Comparison of ENCODE assay signal across 10 cellular contexts in genomic region chr6:108348655-108349349, GRCh38. TPM values are rescaled to one million over a fixed set of nuclear protein-coding genes. Genes with fewer than 3 reads are reported as not detected.
DNase-seq lines count a peak whose midpoint lies in the region; ATAC-seq lines count a peak whose summit lies in the region.
"Had no signal": no experiment of that assay in that cellular context is flagged by ENCODE, and none has a peak within 500 bp of the region (broad histone marks: within the 10 kb centered on the region; RNA-seq: fewer than 3 reads in every experiment).

No MANE protein-coding gene starts in this region.

- intact Hi-C loops in head of caudate nucleus (cut with DNase I) (no loop called here), left colon (cut with DNase I, micrococcal nuclease) (no loop called here)

- H3K4me3 ChIP-seq in SJCRH30 (no peak overlapping the region), neuronal stem cell (ENCODE audit: low read length in 2 of 2) (no peak overlapping the region)

- H2BK12ac ChIP-seq in neuronal stem cell (ENCODE audit: low read length) = no peak overlapping the region

- peak overlapping the region; percentile 54 for H3K27ac Mint-ChIP-seq in activated T-helper 17 cell treated with anti-CD3 and anti-CD28 coated beads, Interleukin-2, amount 50 U/mL, for 72 hours

- no peak overlapping the region for H2BK120ac ChIP-seq in neuronal stem cell (ENCODE audit: low read depth, low read length)

- H3K14ac ChIP-seq in neuronal stem cell (ENCODE audit: low read length) = no peak overlapping the region

- H4K91ac ChIP-seq in neuronal stem cell (ENCODE audit: low read depth, low read length, poor library complexity) = no peak overlapping the region

- ATAC-seq in GM18517 (IDR thresholded peaks at IDR 0.05; ENCODE audit: unreplicated experiment) = peak; percentile 96
- ATAC-seq in GM21360 (IDR thresholded peaks at IDR 0.05; ENCODE audit: unreplicated experiment) = peak; percentile 90
- peak; percentile 78 for ATAC-seq in HG03103 (IDR thresholded peaks at IDR 0.05; ENCODE audit: low read depth, unreplicated experiment)
- ATAC-seq in activated T-helper 17 cell treated with anti-CD3 and anti-CD28 coated beads, Interleukin-2, amount 50 U/mL, for 72 hours (replicated peaks) = peak; percentile 88
- no peak for ATAC-seq in left colon

- no peaks in the 10 kb centered on the region for H3K79me1 ChIP-seq in neuronal stem cell (ENCODE audit: low read depth, low read length)

- no peak overlapping the region for H3K4me2 ChIP-seq in neuronal stem cell (ENCODE audit: insufficient read depth, low read length, poor library complexity, severe bottlenecking)

- no peak overlapping the region for H3K4ac ChIP-seq in neuronal stem cell (ENCODE audit: low read length)

- H2AK5ac ChIP-seq in neuronal stem cell (ENCODE audit: low read depth, low read length) = no peak overlapping the region

- H3K4me1 ChIP-seq in SJCRH30 (no peaks in the 10 kb centered on the region), neuronal stem cell (ENCODE audit: control insufficient read depth in 2 of 2, insufficient read depth in 1 of 2, low read depth in 1 of 2, low read length in 2 of 2) (no peaks in the 10 kb centered on the region)

- WGBS in neuronal stem cell (ENCODE audit: extremely low coverage in 2 of 2, insufficient read length in 2 of 2, insufficient replicate concordance in 1 of 2), 2 donors = no CpG with 5 or more reads among the region's 5 CpGs

- H3K27ac ChIP-seq in SJCRH30 = no peak overlapping the region
- H3K27ac ChIP-seq in neuronal stem cell (replicated peaks; ENCODE audit: low read length) = no peak overlapping the region

- no peaks in the 10 kb centered on the region for H3K9me3 ChIP-seq in SJCRH30 (replicated peaks)
- H3K9me3 ChIP-seq in neuronal stem cell (replicated peaks in 1 of 2; ENCODE audit: control insufficient read depth in 2 of 2, insufficient read depth in 1 of 2, low read depth in 1 of 2, low read length in 2 of 2) = no peaks in the 10 kb centered on the region

- peaks cover 8% of the 10 kb centered on the region for H3K4me1 Mint-ChIP-seq in activated T-helper 17 cell treated with anti-CD3 and anti-CD28 coated beads, Interleukin-2, amount 50 U/mL, for 72 hours

- no peaks in the 10 kb centered on the region for H3K27me3 ChIP-seq in SJCRH30
- no peaks in the 10 kb centered on the region for H3K27me3 ChIP-seq in neuronal stem cell (ENCODE audit: control insufficient read depth in 3 of 3, insufficient read depth in 3 of 3, low read depth in 1 of 3, low read length in 3 of 3)

- no peaks in the 10 kb centered on the region for H3K9me3 Mint-ChIP-seq in activated T-helper 17 cell treated with anti-CD3 and anti-CD28 coated beads, Interleukin-2, amount 50 U/mL, for 72 hours

- peaks cover 4% of the 10 kb centered on the region for H3K36me3 Mint-ChIP-seq in activated T-helper 17 cell treated with anti-CD3 and anti-CD28 coated beads, Interleukin-2, amount 50 U/mL, for 72 hours (ENCODE audit: low read depth)

- H4K8ac ChIP-seq in neuronal stem cell (ENCODE audit: low read depth, low read length) = no peak overlapping the region

- H3K9ac ChIP-seq in neuronal stem cell (ENCODE audit: low read depth, low read length, poor library complexity) = no peak overlapping the region

- H3K36me3 ChIP-seq in SJCRH30 (no peaks in the 10 kb centered on the region), neuronal stem cell (replicated peaks in 1 of 2; ENCODE audit: control insufficient read depth in 2 of 2, insufficient read depth in 2 of 2, low read length in 2 of 2) (no peaks in the 10 kb centered on the region)

- H2BK15ac ChIP-seq in neuronal stem cell (ENCODE audit: low read length) = no peak overlapping the region

- no peak overlapping the region for H3K23ac ChIP-seq in neuronal stem cell (ENCODE audit: low read depth, low read length, poor library complexity)

- no peak overlapping the region for H2BK5ac ChIP-seq in neuronal stem cell (ENCODE audit: low read length)

- H3K27me3 Mint-ChIP-seq in activated T-helper 17 cell treated with anti-CD3 and anti-CD28 coated beads, Interleukin-2, amount 50 U/mL, for 72 hours = no peaks in the 10 kb centered on the region

- no peak for DNase-seq in head of caudate nucleus
- no peak for DNase-seq in SJCRH30
- no peak for DNase-seq in neuronal stem cell (ENCODE audit: low spot score)
- no peak for DNase-seq in left colon
- DNase-seq: activated CD4-positive, alpha-beta T cell treated with anti-CD3 and anti-CD28 coated beads for 48 hours; IMR-90 had no signal

- H2AFZ ChIP-seq in neuronal stem cell (ENCODE audit: low read length) = no peak overlapping the region

- H3K4me3 Mint-ChIP-seq in activated T-helper 17 cell treated with anti-CD3 and anti-CD28 coated beads, Interleukin-2, amount 50 U/mL, for 72 hours = peak overlapping the region; percentile 31

- no peak overlapping the region for H3K18ac ChIP-seq in neuronal stem cell (ENCODE audit: low read length)

RNA-seq across cellular contexts. Expression of gene AFG1L, which starts 53.9 kb away (rescaled TPM):
- 1 to 10 TPM; 5.9 to 6.1 TPM for total RNA-seq in activated T-helper 17 cell treated with anti-CD3 and anti-CD28 coated beads, Interleukin-2, amount 50 U/mL, for 72 hours
- 4.4 and 6.3 TPM in 2 replicates for total RNA-seq in SJCRH30 (2014; rRNA removed; shearing (Covaris generic))
- polyA plus RNA-seq in neuronal stem cell (2013, experiment 1 of 2) = 2.3 TPM
- 2.2 TPM for polyA plus RNA-seq in neuronal stem cell (2013, experiment 2 of 2)
- total RNA-seq in left colon = 10 to 100 TPM in 1 of 2 donors, 1 to 10 TPM in 1; 9.0 to 10.6 TPM
